Comparison of ENCODE assay signal across 22 cellular contexts in the genomic region with DNA sequence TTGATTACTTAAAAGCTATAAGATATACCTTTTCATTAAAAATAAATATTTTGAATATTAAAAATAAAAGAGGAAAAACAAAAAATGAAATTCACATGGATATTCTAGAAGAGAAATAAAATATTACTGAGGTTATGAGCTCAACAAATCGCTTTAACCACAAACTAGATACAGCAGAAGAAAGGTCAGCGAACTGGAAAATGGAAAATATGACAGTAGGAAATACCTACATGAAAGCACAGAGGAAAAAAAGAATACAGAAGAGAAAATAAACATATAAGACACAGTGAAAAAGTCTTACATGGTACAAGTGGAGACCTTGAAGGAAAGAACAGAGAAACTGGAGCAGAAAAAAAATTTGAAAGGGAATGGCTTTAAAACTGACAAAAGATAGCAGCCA. TPM values are rescaled to one million over a fixed set of nuclear protein-coding genes. Genes with fewer than 3 reads are reported as not detected.
DNase-seq lines count a peak whose midpoint lies in the region; TF ChIP-seq lines count a peak whose summit lies in the region.
"Had no signal": no experiment of that assay in that cellular context is flagged by ENCODE, and none has a peak within 500 bp of the region (broad histone marks: within the 10 kb centered on the region; RNA-seq: fewer than 3 reads in every experiment).

No MANE protein-coding gene starts in this region.

- no peak overlapping the region for H3K4me3 Mint-ChIP-seq in T-helper 1 cell treated with Interleukin-12 subunit alpha and Interleukin-12 subunit beta and Interleukin-4 antibody, amounts not matched to agents 30 μg/mL and 1 μg/mL, for 36 hours

- H3K36me3 Mint-ChIP-seq in T-helper 1 cell treated with Interleukin-12 subunit alpha and Interleukin-12 subunit beta and Interleukin-4 antibody, amounts not matched to agents 30 μg/mL and 1 μg/mL, for 36 hours (ENCODE audit: low read depth) = peaks cover 7% of the 10 kb centered on the region

- intact Hi-C loops in thyroid gland (cut with DNase I) = no loop called here

- WGBS in thyroid gland, 2 donors = 89 to 92% methylated on average over 2 of the region's 2 CpGs

- TF ChIP-seq CTCF in thyroid gland (IDR thresholded peaks at IDR 0.05) = no peak

- no peak overlapping the region for H3K4me3 ChIP-seq in thyroid gland (replicated peaks in 1 of 3)
- H3K4me3 ChIP-seq: dorsolateral prefrontal cortex, psoas muscle had no signal

- H3K27me3 Mint-ChIP-seq in T-helper 1 cell treated with Interleukin-12 subunit alpha and Interleukin-12 subunit beta and Interleukin-4 antibody, amounts not matched to agents 30 μg/mL and 1 μg/mL, for 36 hours (ENCODE audit: low read depth) = no peaks in the 10 kb centered on the region

- no peaks in the 10 kb centered on the region for H3K27me3 ChIP-seq in thyroid gland
- H3K27me3 ChIP-seq: dorsolateral prefrontal cortex, neutrophil had no signal

- no peaks in the 10 kb centered on the region for H3K9me3 ChIP-seq in thyroid gland
- H3K9me3 ChIP-seq: neutrophil, psoas muscle had no signal

- no peak overlapping the region for H3K27ac ChIP-seq in thyroid gland
- H3K27ac ChIP-seq: dorsolateral prefrontal cortex, neutrophil, psoas muscle had no signal

- no peaks in the 10 kb centered on the region for H3K4me1 ChIP-seq in thyroid gland

- TF ChIP-seq POLR2A in thyroid gland (IDR thresholded peaks at IDR 0.05) = no peak

- no peak for DNase-seq in T-helper 1 cell
- peak; percentile 4 for DNase-seq in M059J (ENCODE audit: low read depth)
- peak; percentile 5 for DNase-seq in astrocyte of the hippocampus (ENCODE audit: low read depth, low spot score)
- DNase-seq in non-pigmented ciliary epithelial cell (ENCODE audit: low read depth) = peak; percentile 6
- no peak for DNase-seq in thyroid gland
- no peak for DNase-seq in medulla oblongata (ENCODE audit: extremely low spot score)
- DNase-seq in cerebellar nuclear complex (lab: John Stamatoyannopoulos, UW) = no peak
- DNase-seq: activated CD4-positive, alpha-beta T cell treated with anti-CD3 and anti-CD28 coated beads for 4 hours; activated CD8-positive, alpha-beta memory T cell treated with anti-CD3 and anti-CD28 coated beads, Interleukin-2, amount 50 U/mL, for 4 hours; caudate nucleus; DMS53; dorsolateral prefrontal cortex; glutamatergic neuron; mammary epithelial cell; NCI-H1105 treated with DMSO at 0.1 percent for 48 hours; NCI-H2081 treated with DMSO at 0.1 percent for 48 hours; NCI-H446 treated with DMSO at 0.1 percent for 48 hours; OCI-M1; psoas muscle; SHP77 had no signal

- H3K4me1 Mint-ChIP-seq in T-helper 1 cell treated with Interleukin-12 subunit alpha and Interleukin-12 subunit beta and Interleukin-4 antibody, amounts not matched to agents 30 μg/mL and 1 μg/mL, for 36 hours (ENCODE audit: low read depth) = peaks cover 6% of the 10 kb centered on the region

- H3K9me3 Mint-ChIP-seq in T-helper 1 cell treated with Interleukin-12 subunit alpha and Interleukin-12 subunit beta and Interleukin-4 antibody, amounts not matched to agents 30 μg/mL and 1 μg/mL, for 36 hours = no peaks in the 10 kb centered on the region

- H3K27ac Mint-ChIP-seq in T-helper 1 cell treated with Interleukin-12 subunit alpha and Interleukin-12 subunit beta and Interleukin-4 antibody, amounts not matched to agents 30 μg/mL and 1 μg/mL, for 36 hours = peak overlapping the region; percentile 37

- peaks cover 0 to 2% of the 10 kb centered on the region in 2 donors for H3K36me3 ChIP-seq in thyroid gland

RNA-seq across cellular contexts. Expression of gene SCAPER, which starts 33.2 kb away (rescaled TPM):
- 5.2 and 10.1 TPM in 2 replicates for total RNA-seq in M059J (2014; rRNA removed; shearing (Covaris generic))
- total RNA-seq in thyroid gland = 10 to 100 TPM; 45.2 to 90.8 (median 63.6) TPM

RNA-seq across cellular contexts. Expression of gene RCN2, which starts 59.6 kb away (rescaled TPM):
- total RNA-seq in M059J (2014; rRNA removed; shearing (Covaris generic)) = 71.8 and 114 TPM in 2 replicates
- total RNA-seq in thyroid gland = 10 to 100 TPM; 44.8 to 64.8 (median 53.4) TPM

Comparison
In these comparisons a context has a peak if more than half of its experiments do, and no peak if none do; other contexts are left out.
1. DNase-seq: peak in M059J (single experiment), astrocyte of the hippocampus (single experiment) and non-pigmented ciliary epithelial cell (single experiment); none in T-helper 1 cell (0 of 5), thyroid gland (0 of 2), medulla oblongata (single experiment) and cerebellar nuclear complex (0 of 2).